ENCODE assay signal across 7 cellular contexts in the genomic region with DNA sequence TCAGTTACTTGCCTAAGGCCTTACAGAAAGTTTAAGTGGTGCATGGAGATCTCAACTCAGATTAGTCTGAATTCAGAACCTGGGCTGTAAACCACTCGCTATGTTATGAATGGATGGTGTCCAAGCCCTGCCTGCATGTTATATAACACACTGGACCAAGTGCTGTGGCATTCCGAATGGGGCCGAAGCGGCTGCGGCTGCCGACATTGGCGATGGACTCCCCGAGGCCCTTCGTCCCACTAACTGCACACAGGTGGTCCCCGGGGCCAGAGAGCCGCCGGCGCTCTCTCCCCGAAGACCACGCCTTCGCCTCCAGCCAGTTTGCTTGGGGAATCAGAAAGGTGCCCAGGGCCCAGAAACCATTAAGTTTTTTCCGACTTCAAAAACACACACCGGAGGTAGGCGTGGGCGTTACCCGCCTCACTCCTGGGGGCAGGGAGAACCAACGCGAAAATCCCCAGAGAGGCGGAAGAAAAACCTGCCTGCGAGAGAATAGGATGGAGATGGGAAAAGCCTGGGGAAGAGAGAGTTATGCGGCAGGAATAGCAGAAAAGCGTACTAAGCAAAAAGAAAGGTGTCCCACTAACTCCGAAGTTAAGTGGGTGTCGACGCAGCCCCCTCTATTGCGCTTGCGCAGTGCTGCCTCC. TPM values are rescaled to one million over a fixed set of nuclear protein-coding genes. Genes with fewer than 3 reads are reported as not detected.
DNase-seq lines count a peak whose midpoint lies in the region; ATAC-seq and TF ChIP-seq lines count a peak whose summit lies in the region.

No MANE protein-coding gene starts in this region.

- H3K27me3 ChIP-seq in duodenal mucosa (ENCODE audit: control insufficient read depth in 1 of 2, insufficient read depth in 2 of 2, low read length in 2 of 2) (peaks cover 0 to 6% of the 10 kb centered on the region in 2 donors), mononuclear cell (ENCODE audit: insufficient read depth, low read length) (peaks cover 12% of the 10 kb centered on the region), aorta (ENCODE audit: control insufficient read depth in 1 of 2, insufficient read depth in 2 of 2, low read length in 1 of 2) (no peaks in the 10 kb centered on the region)

- TF ChIP-seq CTCF in HEK293 (tag by site-specific recombination; IDR thresholded peaks at IDR 0.05), result no peak

- 0 to 2% methylated on average over 32 of the region's 32 CpGs for WGBS in aorta, 2 donors

- H3K4me1 ChIP-seq in HEK293 (ENCODE audit: control insufficient read depth, insufficient read depth, low read length) (peaks cover 5% of the 10 kb centered on the region; the same call in 1 of the 2 replicates), duodenal mucosa (ENCODE audit: control insufficient read depth in 1 of 2, insufficient read depth in 2 of 2, low read length in 2 of 2) (peaks cover 21 to 24% of the 10 kb centered on the region in 2 donors), mononuclear cell (ENCODE audit: insufficient read depth, low read length) (peaks cover 42% of the 10 kb centered on the region), aorta (ENCODE audit: control insufficient read depth in 1 of 2, insufficient read depth in 2 of 2, low read length in 2 of 2) (peaks cover 0 to 4% of the 10 kb centered on the region in 2 donors)

- POLR2A ChIA-PET in HEK293 (lab: Yijun Ruan, JAX), result interaction anchor here (1.2 to 1.6 kb wide), 3 partner anchors 13 to 51 kb away, joined by 4 to 7 read pairs (median 5); no protein-coding TSS in a partner anchor

- CTCF ChIA-PET in HEK293 (lab: Yijun Ruan, JAX), result no interaction called here

- H3K4me3 ChIP-seq in HEK293 (ENCODE audit: low read depth, low read length) (peak overlapping the region; percentile 67), duodenal mucosa (ENCODE audit: low read depth in 1 of 2, low read length in 2 of 2) (peak overlapping the region; percentile 72 to 82), mononuclear cell (ENCODE audit: low read length) (peak overlapping the region; percentile 73), aorta (ENCODE audit: low read length in 2 of 2) (peak overlapping the region; percentile 50 to 74)

- H3K27ac ChIP-seq in HEK293 (ENCODE audit: extremely low read depth, low read depth, low read length) (peak overlapping the region; percentile 65), duodenal mucosa (ENCODE audit: low read depth, low read length) (no peak overlapping the region), aorta (ENCODE audit: low read depth in 1 of 2, low read length in 2 of 2) (peak overlapping the region in 1 of 2 donors; percentile 83)

- H3K36me3 ChIP-seq in HEK293 (ENCODE audit: control insufficient read depth in 2 of 2, insufficient read depth in 1 of 2, low read length in 2 of 2), result no peaks in the 10 kb centered on the region
- no peaks in the 10 kb centered on the region for H3K36me3 ChIP-seq in duodenal mucosa (ENCODE audit: control insufficient read depth in 1 of 2, insufficient read depth in 2 of 2, low read length in 2 of 2)
- H3K36me3 ChIP-seq in aorta (ENCODE audit: control insufficient read depth in 1 of 2, insufficient read depth in 2 of 2, low read length in 1 of 2), result no peaks in the 10 kb centered on the region

- no peaks in the 10 kb centered on the region for H3K9me3 ChIP-seq in HEK293 (ENCODE audit: control insufficient read depth, insufficient read depth, low read depth, low read length)
- no peaks in the 10 kb centered on the region for H3K9me3 ChIP-seq in duodenal mucosa (ENCODE audit: control insufficient read depth in 1 of 2, low read length in 2 of 2)
- no peaks in the 10 kb centered on the region for H3K9me3 ChIP-seq in mononuclear cell (ENCODE audit: low read depth, low read length)
- H3K9me3 ChIP-seq in aorta (ENCODE audit: control insufficient read depth, low read length), result no peaks in the 10 kb centered on the region

- ATAC-seq in GM18511 (IDR thresholded peaks at IDR 0.05; ENCODE audit: unreplicated experiment) (peak; percentile 38), aorta (ENCODE audit: low FRiP score) (peak; percentile 37)

- intact Hi-C loops in aorta (cut with DNase I), result loop anchor here (1.0 to 10.0 kb wide), 8 partner anchors 41 to 483 kb away; a partner anchor contains a TSS

- DNase-seq in NCI-H226 (peak; percentile 5), aorta (peak in 1 of 2 donors; percentile 83), NCI-H2029 treated with DMSO at 0.1 percent for 48 hours (lab: John Stamatoyannopoulos, UW) (no peak)

- peak overlapping the region; percentile 63 to 75 for H3K9ac ChIP-seq in duodenal mucosa (ENCODE audit: low read depth in 1 of 2, low read length in 2 of 2)

TF ChIP-seq in HEK293, 187 proteins besides CTCF, POLR2A, EP300 and RAD21 (continues in another document):
- TF ChIP-seq ZFHX2 (tag by site-specific recombination; conservative IDR thresholded peaks at IDR 0.05), result peak; percentile 80
- no peak for TF ChIP-seq ZNF112 (tag by site-specific recombination; IDR thresholded peaks at IDR 0.05)
- TF ChIP-seq KLF9 (tag by site-specific recombination; IDR thresholded peaks at IDR 0.05; ENCODE audit: low read depth), result no peak
- TF ChIP-seq ZNF426 (tag by site-specific recombination; IDR thresholded peaks at IDR 0.05), result no peak
- no peak for TF ChIP-seq SALL2 (tag by site-specific recombination; IDR thresholded peaks at IDR 0.05; ENCODE audit: borderline replicate concordance)
- TF ChIP-seq ZBTB8A (tag by site-specific recombination; IDR thresholded peaks at IDR 0.05), result 0 out of 2 replicates have a peak, but pooled peaks have one; percentile 17
- TF ChIP-seq ZNF76 (tag by site-specific recombination; IDR thresholded peaks at IDR 0.05; ENCODE audit: borderline replicate concordance, low read depth), result peak; percentile 13; the same call in 1 of the 2 replicates
- peak; percentile 94 for TF ChIP-seq ZNF335 (tag by site-specific recombination; conservative IDR thresholded peaks at IDR 0.05)
- TF ChIP-seq, protein P1, sequence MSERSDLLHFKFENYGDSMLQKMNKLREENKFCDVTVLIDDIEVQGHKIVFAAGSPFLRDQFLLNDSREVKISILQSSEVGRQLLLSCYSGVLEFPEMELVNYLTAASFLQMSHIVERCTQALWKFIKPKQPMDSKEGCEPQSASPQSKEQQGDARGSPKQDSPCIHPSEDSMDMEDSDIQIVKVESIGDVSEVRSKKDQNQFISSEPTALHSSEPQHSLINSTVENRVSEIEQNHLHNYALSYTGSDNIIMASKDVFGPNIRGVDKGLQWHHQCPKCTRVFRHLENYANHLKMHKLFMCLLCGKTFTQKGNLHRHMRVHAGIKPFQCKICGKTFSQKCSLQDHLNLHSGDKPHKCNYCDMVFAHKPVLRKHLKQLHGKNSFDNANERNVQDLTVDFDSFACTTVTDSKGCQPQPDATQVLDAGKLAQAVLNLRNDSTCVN (tag by site-specific recombination; optimal IDR thresholded peaks at IDR 0.05), result no peak
- no peak for TF ChIP-seq ZNF174 (tag by site-specific recombination; IDR thresholded peaks at IDR 0.05)
- TF ChIP-seq ZNF274 (IDR thresholded peaks at IDR 0.05; ENCODE audit: low read length), result no peak
- no peak for TF ChIP-seq ZNF274 (tag by site-specific recombination; IDR thresholded peaks at IDR 0.05; ENCODE audit: borderline replicate concordance)
- TF ChIP-seq ZNF211 (tag by site-specific recombination; IDR thresholded peaks at IDR 0.05; ENCODE audit: low read depth), result no peak
- no peak for TF ChIP-seq ZNF292 (tag by site-specific recombination; IDR thresholded peaks at IDR 0.05; ENCODE audit: borderline replicate concordance, low read depth)
- TF ChIP-seq ZNF654 (tag by site-specific recombination; IDR thresholded peaks at IDR 0.05; ENCODE audit: low read depth), result no peak
- TF ChIP-seq ZNF350 (tag by site-specific recombination; IDR thresholded peaks at IDR 0.05), result no peak
- TF ChIP-seq ZNF239 (tag by site-specific recombination; IDR thresholded peaks at IDR 0.05), result no peak
- no peak; the same call in 1 of the 2 replicates for TF ChIP-seq ZNF558 (tag by site-specific recombination; IDR thresholded peaks at IDR 0.05)
- no peak for TF ChIP-seq SP2 (tag by site-specific recombination; IDR thresholded peaks at IDR 0.05)
- TF ChIP-seq, protein P2, sequence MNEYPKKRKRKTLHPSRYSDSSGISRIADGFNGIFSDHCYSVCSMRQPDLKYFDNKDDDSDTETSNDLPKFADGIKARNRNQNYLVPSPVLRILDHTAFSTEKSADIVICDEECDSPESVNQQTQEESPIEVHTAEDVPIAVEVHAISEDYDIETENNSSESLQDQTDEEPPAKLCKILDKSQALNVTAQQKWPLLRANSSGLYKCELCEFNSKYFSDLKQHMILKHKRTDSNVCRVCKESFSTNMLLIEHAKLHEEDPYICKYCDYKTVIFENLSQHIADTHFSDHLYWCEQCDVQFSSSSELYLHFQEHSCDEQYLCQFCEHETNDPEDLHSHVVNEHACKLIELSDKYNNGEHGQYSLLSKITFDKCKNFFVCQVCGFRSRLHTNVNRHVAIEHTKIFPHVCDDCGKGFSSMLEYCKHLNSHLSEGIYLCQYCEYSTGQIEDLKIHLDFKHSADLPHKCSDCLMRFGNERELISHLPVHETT (tag by site-specific recombination; IDR thresholded peaks at IDR 0.05), result no peak
- TF ChIP-seq ZNF791 (tag by site-specific recombination; IDR thresholded peaks at IDR 0.05), result no peak
- TF ChIP-seq SCRT2 (tag by site-specific recombination; IDR thresholded peaks at IDR 0.05), result peak; percentile 66
- no peak for TF ChIP-seq ZSCAN23 (tag by site-specific recombination; IDR thresholded peaks at IDR 0.05)
- TF ChIP-seq ZBTB20 (tag by site-specific recombination; IDR thresholded peaks at IDR 0.05), result peak; percentile 55

RNA-seq across cellular contexts. Expression of a gene that starts 0.6 kb away (rescaled TPM):
- total RNA-seq in mononuclear cell (69.2 TPM), aorta (10 to 100 TPM in 1 of 2 donors, 1 to 10 TPM in 1; 6.8 to 17.7 TPM)
- 1 to 10 TPM; 1.0 to 1.4 TPM for polyA plus RNA-seq in aorta
